Comparison of ENCODE assay signal across 38 cellular contexts in the genomic region with DNA sequence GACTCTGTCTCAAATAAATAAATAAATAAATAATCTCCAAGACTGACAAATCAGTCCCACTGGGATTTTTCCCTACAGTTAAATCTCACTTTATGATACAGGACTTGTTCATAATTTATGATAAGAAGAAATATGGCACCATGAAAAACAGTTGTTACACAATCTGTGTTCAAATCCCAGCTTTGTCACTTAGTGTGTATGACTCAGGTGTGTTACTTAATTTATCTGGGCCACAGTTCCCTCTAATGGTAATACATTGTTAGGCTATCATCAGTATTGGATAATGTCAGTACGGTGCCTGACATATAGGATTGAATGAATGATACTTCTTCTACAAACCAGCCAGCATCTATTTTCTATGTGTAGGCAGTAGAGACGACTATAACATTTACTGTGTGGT. TPM values are rescaled to one million over a fixed set of nuclear protein-coding genes. Genes with fewer than 3 reads are reported as not detected.
"Had no signal": no experiment of that assay in that cellular context is flagged by ENCODE, and none has a peak within 500 bp of the region (broad histone marks: within the 10 kb centered on the region; RNA-seq: fewer than 3 reads in every experiment).

No MANE protein-coding gene starts in this region.

- DNase-seq: activated CD4-positive, alpha-beta memory T cell treated with anti-CD3 and anti-CD28 coated beads for 36 hours; activated CD4-positive, alpha-beta T cell treated with anti-CD3 and anti-CD28 coated beads for 36 hours; activated CD4-positive, alpha-beta T cell treated with anti-CD3 and anti-CD28 coated beads, Interleukin-2, amount 10 ng/mL, durations not matched to agents 24 days and 14 days; activated CD4-positive, CD25-positive, alpha-beta regulatory T cell; activated CD4-positive, CD25-positive, alpha-beta regulatory T cell treated with anti-CD3 and anti-CD28 coated beads, Interleukin-2, amount 50 U/mL, for 72 hours; activated CD8-positive, alpha-beta memory T cell treated with anti-CD3 and anti-CD28 coated beads, Interleukin-2, amount 10 ng/mL, durations not matched to agents 7 days and 5 days; activated CD8-positive, alpha-beta memory T cell treated with anti-CD3 and anti-CD28 coated beads, Interleukin-2, amount 50 U/mL, for 4 hours; activated CD8-positive, alpha-beta T cell treated with anti-CD3 and anti-CD28 coated beads, Interleukin-2, amount 10 ng/mL, durations not matched to agents 7 days and 5 days; activated gamma-delta T cell; activated naive CD4-positive, alpha-beta T cell; activated naive CD4-positive, alpha-beta T cell treated with anti-CD3 and anti-CD28 coated beads, Interleukin-2, amount 10 ng/mL, durations not matched to agents 7 days and 5 days; activated naive CD8-positive, alpha-beta T cell treated with anti-CD3 and anti-CD28 coated beads, Interleukin-2, amount 10 ng/mL, durations not matched to agents 7 days and 5 days; activated T-cell treated with anti-CD3 and anti-CD28 coated beads, Interleukin-2, amount 50 U/mL, for 1 hour; activated T-cell treated with anti-CD3 and anti-CD28 coated beads, Interleukin-2, amount 50 U/mL, for 48 hours; amniotic stem cell; anterior cingulate cortex; brain microvascular endothelial cell; central memory CD4-positive, alpha-beta T cell; cerebellar nuclear complex; colonic mucosa; effector CD8-positive, alpha-beta T cell; heart left ventricle; T-helper 1 cell; T-helper 17 cell; T1000 had no signal

- FAIRE-seq: astrocyte, endometrium, endothelial cell of umbilical vein, frontal cortex had no signal

- H3K27me3 ChIP-seq: brain microvascular endothelial cell, cardiac muscle cell, colonic mucosa, esophagus muscularis mucosa, heart left ventricle had no signal

- H3K4me3 ChIP-seq: cardiac muscle cell, colonic mucosa, esophagus muscularis mucosa, heart left ventricle had no signal

- ATAC-seq: activated CD4-positive, alpha-beta T cell treated with anti-CD3 and anti-CD28 coated beads for 36 hours; activated CD8-positive, alpha-beta memory T cell treated with anti-CD3 and anti-CD28 coated beads, Interleukin-2, amount 10 ng/mL, durations not matched to agents 7 days and 5 days; activated CD8-positive, alpha-beta T cell treated with anti-CD3 and anti-CD28 coated beads, Interleukin-2, amount 10 ng/mL, durations not matched to agents 7 days and 5 days; activated naive CD4-positive, alpha-beta T cell treated with anti-CD3 and anti-CD28 coated beads, Interleukin-2, amount 50 U/mL, for 72 hours; heart left ventricle; T-helper 17 cell had no signal

- H3K36me3 ChIP-seq: brain microvascular endothelial cell, cardiac muscle cell, colonic mucosa, esophagus muscularis mucosa, heart left ventricle had no signal

RNA-seq across cellular contexts. Expression of gene SLC36A3, which starts 23.1 kb away (rescaled TPM):
- total RNA-seq: activated CD4-positive, alpha-beta memory T cell treated with anti-CD3 and anti-CD28 coated beads for 36 hours; activated CD4-positive, alpha-beta T cell treated with anti-CD3 and anti-CD28 coated beads for 36 hours; activated CD4-positive, alpha-beta T cell treated with anti-CD3 and anti-CD28 coated beads, Interleukin-2, amount 10 ng/mL, durations not matched to agents 24 days and 14 days; activated CD8-positive, alpha-beta memory T cell treated with anti-CD3 and anti-CD28 coated beads for 36 hours; activated CD8-positive, alpha-beta memory T cell treated with anti-CD3 and anti-CD28 coated beads, Interleukin-2, amount 10 ng/mL, durations not matched to agents 7 days and 5 days; activated CD8-positive, alpha-beta T cell treated with anti-CD3 and anti-CD28 coated beads, Interleukin-2, amount 10 ng/mL, durations not matched to agents 7 days and 5 days; activated naive CD4-positive, alpha-beta T cell treated with anti-CD3 and anti-CD28 coated beads, Interleukin-2, amount 50 U/mL, for 72 hours; activated naive CD8-positive, alpha-beta T cell treated with anti-CD3 and anti-CD28 coated beads, Interleukin-2, amount 10 ng/mL, durations not matched to agents 7 days and 5 days; activated T-helper 1 cell treated with anti-CD3 and anti-CD28 coated beads, Interleukin-12 subunit alpha, Interleukin-12 subunit beta, Interleukin-2, Interleukin-4 antibody, amounts not matched to agents 30 ng/mL and 10 ng/mL and 1 ng/mL, durations not matched to agents 14 hours and 24 hours and 36 hours; activated T-helper 2 cell treated with anti-CD3 and anti-CD28 coated beads, Interferon-gamma antibody, Interleukin-2, Interleukin-4, amounts not matched to agents 10 μg/mL and 5 μg/mL and 100 μg/mL, durations not matched to agents 14 hours and 24 hours and 36 hours; astrocyte; cardiac muscle cell; colonic mucosa; dermis microvascular lymphatic vessel endothelial cell; endothelial cell of umbilical vein; epithelial cell of proximal tubule; esophagus muscularis mucosa; fibroblast of villous mesenchyme; frontal cortex; heart left ventricle; T-helper 17 cell had no signal
